ENCODE assay signal across 9 cellular contexts in genomic region chr18:2337552-2338141, GRCh38.
DNase-seq lines count a peak whose midpoint lies in the region; ATAC-seq and TF ChIP-seq lines count a peak whose summit lies in the region.
"Had no signal": no experiment of that assay in that cellular context is flagged by ENCODE, and none has a peak within 500 bp of the region (broad histone marks: within the 10 kb centered on the region; RNA-seq: fewer than 3 reads in every experiment).

No MANE protein-coding gene starts in this region.

- peak; percentile 69 for TF ChIP-seq CTCF in Calu3 (IDR thresholded peaks at IDR 0.05; ENCODE audit: unreplicated experiment)

- peaks cover 4% of the 10 kb centered on the region for H3K9me3 Mint-ChIP-seq in Calu3 (ENCODE audit: low read depth, unreplicated experiment)
- H3K9me3 Mint-ChIP-seq: T-helper 1 cell treated with Interleukin-12 subunit alpha and Interleukin-12 subunit beta and Interleukin-4 antibody, amounts not matched to agents 30 μg/mL and 1 μg/mL, for 36 hours had no signal

- no peaks in the 10 kb centered on the region for H3K27me3 Mint-ChIP-seq in Calu3 (ENCODE audit: unreplicated experiment)

- DNase-seq in Calu3 (peak; percentile 47), fibroblast of the conjunctiva (ENCODE audit: low read depth) (peak; percentile 5), NCI-H1048 (lab: John Stamatoyannopoulos, UW) (no peak), OCI-M2 (lab: John Stamatoyannopoulos, UW; ENCODE audit: unreplicated experiment) (no peak)
- DNase-seq in activated CD4-positive, alpha-beta T cell treated with anti-CD3 and anti-CD28 coated beads, Interleukin-2, amount 50 U/mL, for 48 hours, result peak; percentile 62 to 64
- peak; percentile 43 for DNase-seq in stimulated activated CD4-positive, alpha-beta T cell treated with anti-CD3 and anti-CD28 coated beads, Interleukin-12 subunit alpha, Interleukin-12 subunit beta, amount 100 ng/mL, for 4 hours

- ATAC-seq in GM19397 (IDR thresholded peaks at IDR 0.05; ENCODE audit: unreplicated experiment) (peak; percentile 81), HG03571 (IDR thresholded peaks at IDR 0.05; ENCODE audit: unreplicated experiment) (peak; percentile 88)

- no peak overlapping the region for H3K27ac Mint-ChIP-seq in Calu3 (ENCODE audit: unreplicated experiment)
- H3K27ac Mint-ChIP-seq: T-helper 1 cell treated with Interleukin-12 subunit alpha and Interleukin-12 subunit beta and Interleukin-4 antibody, amounts not matched to agents 30 μg/mL and 1 μg/mL, for 36 hours had no signal

- no peak overlapping the region for H3K4me3 Mint-ChIP-seq in Calu3 (ENCODE audit: low read depth, unreplicated experiment)
- H3K4me3 Mint-ChIP-seq: T-helper 1 cell treated with Interleukin-12 subunit alpha and Interleukin-12 subunit beta and Interleukin-4 antibody, amounts not matched to agents 30 μg/mL and 1 μg/mL, for 36 hours had no signal

- H3K36me3 Mint-ChIP-seq in Calu3 (ENCODE audit: insufficient read depth, unreplicated experiment), result no peaks in the 10 kb centered on the region

- intact Hi-C loops in Calu3 (cut with micrococcal nuclease; ENCODE audit: unreplicated experiment), result loop anchor here (1.0 to 5.0 kb wide), 2 partner anchors 105 to 205 kb away; no protein-coding TSS in a partner anchor

- CTCF ChIA-PET in Calu3 (lab: Charles Lee), result interaction anchor here (0.5 kb wide), 1 partner anchor 325 kb away, joined by 3 read pairs; no protein-coding TSS in a partner anchor

- H3K4me1 Mint-ChIP-seq in Calu3 (ENCODE audit: low read depth, unreplicated experiment), result peaks cover 13% of the 10 kb centered on the region

- no TSS peak for BruUV-seq in Calu3 (replicated peaks; lab: Mats Ljungman, UMichigan)

Comparison
In these comparisons a context has a peak if more than half of its experiments do, and no peak if none do; other contexts are left out.
1. DNase-seq: peak in Calu3 (single experiment), activated CD4-positive, alpha-beta T cell treated with anti-CD3 and anti-CD28 coated beads, Interleukin-2, amount 50 U/mL, for 48 hours (2 of 2), fibroblast of the conjunctiva (single experiment) and stimulated activated CD4-positive, alpha-beta T cell treated with anti-CD3 and anti-CD28 coated beads, Interleukin-12 subunit alpha, Interleukin-12 subunit beta, amount 100 ng/mL, for 4 hours (single experiment); none in NCI-H1048 (single experiment) and OCI-M2 (single experiment).